Comparison of ENCODE assay signal across 13 cellular contexts in the genomic region with DNA sequence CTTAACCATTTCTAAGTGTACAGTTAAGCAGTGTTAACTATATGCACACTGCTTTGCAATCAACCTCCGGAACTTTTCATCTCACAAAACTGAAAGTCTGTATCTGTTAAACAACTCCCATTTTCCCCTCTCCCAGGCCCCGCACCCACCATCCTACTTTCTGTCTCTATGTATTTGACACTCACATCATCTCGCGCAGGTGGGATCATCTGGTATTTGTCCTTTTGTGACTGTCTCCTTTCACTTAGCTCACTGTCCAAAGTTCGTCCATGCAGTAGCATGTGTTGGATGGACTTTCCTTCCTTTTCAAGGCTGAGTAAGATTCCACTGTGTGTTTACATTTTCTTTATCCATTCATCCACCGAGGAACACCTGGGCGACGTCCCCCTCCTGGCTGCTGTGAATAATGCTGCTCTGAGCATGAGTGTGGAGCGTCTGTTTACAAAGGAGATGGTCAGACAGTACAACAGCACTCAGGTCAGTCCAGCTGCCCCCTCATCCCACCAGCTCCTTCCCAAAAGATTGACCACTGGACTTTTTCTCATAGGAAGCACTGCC.
"Had no signal": no experiment of that assay in that cellular context is flagged by ENCODE, and none has a peak within 500 bp of the region (broad histone marks: within the 10 kb centered on the region; RNA-seq: fewer than 3 reads in every experiment).

No MANE protein-coding gene starts in this region.

- H3K27ac Mint-ChIP-seq: activated naive CD4-positive, alpha-beta T cell treated with anti-CD3 and anti-CD28 coated beads, Interleukin-2, amount 10 ng/mL, durations not matched to agents 7 days and 5 days; T-cell had no signal

- FAIRE-seq: kidney had no signal

- H3K4me3 Mint-ChIP-seq: activated naive CD4-positive, alpha-beta T cell treated with anti-CD3 and anti-CD28 coated beads, Interleukin-2, amount 10 ng/mL, durations not matched to agents 7 days and 5 days; activated T-helper 17 cell treated with anti-CD3 and anti-CD28 coated beads, Interleukin-2, amount 50 U/mL, for 72 hours; T-cell had no signal

- ATAC-seq: activated T-helper 17 cell treated with anti-CD3 and anti-CD28 coated beads, Interleukin-2, amount 50 U/mL, for 72 hours; gastrocnemius medialis; right cardiac atrium; T-cell had no signal

- H3K27me3 Mint-ChIP-seq: activated naive CD4-positive, alpha-beta T cell treated with anti-CD3 and anti-CD28 coated beads, Interleukin-2, amount 10 ng/mL, durations not matched to agents 7 days and 5 days; activated T-helper 17 cell treated with anti-CD3 and anti-CD28 coated beads, Interleukin-2, amount 50 U/mL, for 72 hours; T-cell had no signal

- H3K27ac ChIP-seq: colonic mucosa, gastrocnemius medialis, upper lobe of left lung had no signal

- H3K9me3 Mint-ChIP-seq: activated naive CD4-positive, alpha-beta T cell treated with anti-CD3 and anti-CD28 coated beads, Interleukin-2, amount 10 ng/mL, durations not matched to agents 7 days and 5 days; activated T-helper 17 cell treated with anti-CD3 and anti-CD28 coated beads, Interleukin-2, amount 50 U/mL, for 72 hours; T-cell had no signal

- H3K36me3 ChIP-seq: colonic mucosa, gastrocnemius medialis had no signal

- DNase-seq: activated CD4-positive, alpha-beta T cell treated with anti-CD3 and anti-CD28 coated beads for 48 hours; activated naive CD4-positive, alpha-beta T cell treated with anti-CD3 and anti-CD28 coated beads, Interleukin-2, amount 10 ng/mL, durations not matched to agents 7 days and 5 days; activated T-cell treated with anti-CD3 and anti-CD28 coated beads for 4 hours; caudate nucleus; colonic mucosa; effector CD4-positive, alpha-beta T cell; gastrocnemius medialis; kidney; right cardiac atrium; stimulated activated naive CD4-positive, alpha-beta T cell treated with Interleukin-2 at 50 U/mL for 16 hours; T-cell; upper lobe of left lung had no signal

- H3K4me3 ChIP-seq: colonic mucosa, gastrocnemius medialis, upper lobe of left lung had no signal

- H3K9me3 ChIP-seq: colonic mucosa, gastrocnemius medialis, upper lobe of left lung had no signal

- H3K27me3 ChIP-seq: colonic mucosa, gastrocnemius medialis, upper lobe of left lung had no signal

- H3K4me1 Mint-ChIP-seq: activated naive CD4-positive, alpha-beta T cell treated with anti-CD3 and anti-CD28 coated beads, Interleukin-2, amount 10 ng/mL, durations not matched to agents 7 days and 5 days; activated T-helper 17 cell treated with anti-CD3 and anti-CD28 coated beads, Interleukin-2, amount 50 U/mL, for 72 hours; T-cell had no signal

- H3K4me1 ChIP-seq: colonic mucosa, upper lobe of left lung had no signal

- H3K36me3 Mint-ChIP-seq: activated naive CD4-positive, alpha-beta T cell treated with anti-CD3 and anti-CD28 coated beads, Interleukin-2, amount 10 ng/mL, durations not matched to agents 7 days and 5 days had no signal
